Comparison of ENCODE assay signal across 1 cellular context in the genomic region with DNA sequence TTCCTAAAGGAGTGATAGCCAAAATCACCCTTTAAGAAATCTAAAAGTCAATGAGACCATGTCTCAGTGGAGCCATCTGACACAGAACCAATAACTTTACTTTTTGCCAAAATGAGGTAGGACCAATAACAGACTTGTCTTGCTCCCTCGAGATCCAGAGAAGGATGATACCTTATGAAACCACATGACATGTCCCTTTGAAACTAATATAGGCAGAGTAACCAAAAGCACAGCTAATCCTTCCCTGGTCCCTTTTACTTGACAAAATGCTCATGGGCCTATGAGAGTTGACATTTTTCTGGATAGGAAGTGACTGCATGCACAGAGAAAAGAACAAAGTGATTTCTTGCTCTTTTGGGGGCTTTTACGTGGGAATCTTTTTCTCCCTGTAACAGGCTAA.
TF ChIP-seq lines count a peak whose summit lies in the region.

No MANE protein-coding gene starts in this region.

TF ChIP-seq in IMR-90, 13 proteins besides CTCF, POLR2A, EP300 and RAD21:
- TF ChIP-seq, protein P1, sequence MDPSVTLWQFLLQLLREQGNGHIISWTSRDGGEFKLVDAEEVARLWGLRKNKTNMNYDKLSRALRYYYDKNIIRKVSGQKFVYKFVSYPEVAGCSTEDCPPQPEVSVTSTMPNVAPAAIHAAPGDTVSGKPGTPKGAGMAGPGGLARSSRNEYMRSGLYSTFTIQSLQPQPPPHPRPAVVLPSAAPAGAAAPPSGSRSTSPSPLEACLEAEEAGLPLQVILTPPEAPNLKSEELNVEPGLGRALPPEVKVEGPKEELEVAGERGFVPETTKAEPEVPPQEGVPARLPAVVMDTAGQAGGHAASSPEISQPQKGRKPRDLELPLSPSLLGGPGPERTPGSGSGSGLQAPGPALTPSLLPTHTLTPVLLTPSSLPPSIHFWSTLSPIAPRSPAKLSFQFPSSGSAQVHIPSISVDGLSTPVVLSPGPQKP (IDR thresholded peaks at IDR 0.05; ENCODE audit: borderline replicate concordance, low read depth, low read length), result no peak
- TF ChIP-seq RFX5 (IDR thresholded peaks at IDR 0.05; ENCODE audit: low read depth, low read length) (no peak), SMC3 (IDR thresholded peaks at IDR 0.05; ENCODE audit: low read depth, low read length) (no peak), MAFK (IDR thresholded peaks at IDR 0.05; ENCODE audit: low read depth, low read length) (no peak), MAZ (IDR thresholded peaks at IDR 0.05; ENCODE audit: borderline replicate concordance, low read depth, low read length) (no peak), CEBPB (IDR thresholded peaks at IDR 0.05; ENCODE audit: low read depth, low read length) (no peak)
